In the genomic region with DNA sequence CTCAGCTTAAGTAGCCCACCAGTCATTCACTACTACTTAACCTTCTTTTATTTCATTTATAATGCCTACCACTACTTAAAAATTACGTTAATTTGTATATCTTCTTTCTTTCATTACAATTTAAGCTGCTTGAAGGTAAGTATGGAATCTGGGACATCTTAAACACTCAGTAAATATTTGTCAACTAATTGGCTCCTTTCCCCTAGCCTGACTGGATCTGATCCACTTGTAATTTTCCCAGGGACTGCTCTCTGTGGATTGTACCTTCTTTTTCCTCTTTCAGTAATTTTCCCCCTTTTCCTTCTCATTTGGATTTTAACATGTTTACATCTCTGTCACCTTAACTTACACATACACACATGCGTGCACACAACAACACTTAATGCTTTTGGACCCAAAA, we compare ENCODE assay signal across 1 cellular context.
TF ChIP-seq lines count a peak whose summit lies in the region.

No MANE protein-coding gene starts in this region.

TF ChIP-seq in GM23338, 12 proteins besides CTCF, POLR2A, EP300 and RAD21 (continued from another document):
- TF ChIP-seq, protein P1, sequence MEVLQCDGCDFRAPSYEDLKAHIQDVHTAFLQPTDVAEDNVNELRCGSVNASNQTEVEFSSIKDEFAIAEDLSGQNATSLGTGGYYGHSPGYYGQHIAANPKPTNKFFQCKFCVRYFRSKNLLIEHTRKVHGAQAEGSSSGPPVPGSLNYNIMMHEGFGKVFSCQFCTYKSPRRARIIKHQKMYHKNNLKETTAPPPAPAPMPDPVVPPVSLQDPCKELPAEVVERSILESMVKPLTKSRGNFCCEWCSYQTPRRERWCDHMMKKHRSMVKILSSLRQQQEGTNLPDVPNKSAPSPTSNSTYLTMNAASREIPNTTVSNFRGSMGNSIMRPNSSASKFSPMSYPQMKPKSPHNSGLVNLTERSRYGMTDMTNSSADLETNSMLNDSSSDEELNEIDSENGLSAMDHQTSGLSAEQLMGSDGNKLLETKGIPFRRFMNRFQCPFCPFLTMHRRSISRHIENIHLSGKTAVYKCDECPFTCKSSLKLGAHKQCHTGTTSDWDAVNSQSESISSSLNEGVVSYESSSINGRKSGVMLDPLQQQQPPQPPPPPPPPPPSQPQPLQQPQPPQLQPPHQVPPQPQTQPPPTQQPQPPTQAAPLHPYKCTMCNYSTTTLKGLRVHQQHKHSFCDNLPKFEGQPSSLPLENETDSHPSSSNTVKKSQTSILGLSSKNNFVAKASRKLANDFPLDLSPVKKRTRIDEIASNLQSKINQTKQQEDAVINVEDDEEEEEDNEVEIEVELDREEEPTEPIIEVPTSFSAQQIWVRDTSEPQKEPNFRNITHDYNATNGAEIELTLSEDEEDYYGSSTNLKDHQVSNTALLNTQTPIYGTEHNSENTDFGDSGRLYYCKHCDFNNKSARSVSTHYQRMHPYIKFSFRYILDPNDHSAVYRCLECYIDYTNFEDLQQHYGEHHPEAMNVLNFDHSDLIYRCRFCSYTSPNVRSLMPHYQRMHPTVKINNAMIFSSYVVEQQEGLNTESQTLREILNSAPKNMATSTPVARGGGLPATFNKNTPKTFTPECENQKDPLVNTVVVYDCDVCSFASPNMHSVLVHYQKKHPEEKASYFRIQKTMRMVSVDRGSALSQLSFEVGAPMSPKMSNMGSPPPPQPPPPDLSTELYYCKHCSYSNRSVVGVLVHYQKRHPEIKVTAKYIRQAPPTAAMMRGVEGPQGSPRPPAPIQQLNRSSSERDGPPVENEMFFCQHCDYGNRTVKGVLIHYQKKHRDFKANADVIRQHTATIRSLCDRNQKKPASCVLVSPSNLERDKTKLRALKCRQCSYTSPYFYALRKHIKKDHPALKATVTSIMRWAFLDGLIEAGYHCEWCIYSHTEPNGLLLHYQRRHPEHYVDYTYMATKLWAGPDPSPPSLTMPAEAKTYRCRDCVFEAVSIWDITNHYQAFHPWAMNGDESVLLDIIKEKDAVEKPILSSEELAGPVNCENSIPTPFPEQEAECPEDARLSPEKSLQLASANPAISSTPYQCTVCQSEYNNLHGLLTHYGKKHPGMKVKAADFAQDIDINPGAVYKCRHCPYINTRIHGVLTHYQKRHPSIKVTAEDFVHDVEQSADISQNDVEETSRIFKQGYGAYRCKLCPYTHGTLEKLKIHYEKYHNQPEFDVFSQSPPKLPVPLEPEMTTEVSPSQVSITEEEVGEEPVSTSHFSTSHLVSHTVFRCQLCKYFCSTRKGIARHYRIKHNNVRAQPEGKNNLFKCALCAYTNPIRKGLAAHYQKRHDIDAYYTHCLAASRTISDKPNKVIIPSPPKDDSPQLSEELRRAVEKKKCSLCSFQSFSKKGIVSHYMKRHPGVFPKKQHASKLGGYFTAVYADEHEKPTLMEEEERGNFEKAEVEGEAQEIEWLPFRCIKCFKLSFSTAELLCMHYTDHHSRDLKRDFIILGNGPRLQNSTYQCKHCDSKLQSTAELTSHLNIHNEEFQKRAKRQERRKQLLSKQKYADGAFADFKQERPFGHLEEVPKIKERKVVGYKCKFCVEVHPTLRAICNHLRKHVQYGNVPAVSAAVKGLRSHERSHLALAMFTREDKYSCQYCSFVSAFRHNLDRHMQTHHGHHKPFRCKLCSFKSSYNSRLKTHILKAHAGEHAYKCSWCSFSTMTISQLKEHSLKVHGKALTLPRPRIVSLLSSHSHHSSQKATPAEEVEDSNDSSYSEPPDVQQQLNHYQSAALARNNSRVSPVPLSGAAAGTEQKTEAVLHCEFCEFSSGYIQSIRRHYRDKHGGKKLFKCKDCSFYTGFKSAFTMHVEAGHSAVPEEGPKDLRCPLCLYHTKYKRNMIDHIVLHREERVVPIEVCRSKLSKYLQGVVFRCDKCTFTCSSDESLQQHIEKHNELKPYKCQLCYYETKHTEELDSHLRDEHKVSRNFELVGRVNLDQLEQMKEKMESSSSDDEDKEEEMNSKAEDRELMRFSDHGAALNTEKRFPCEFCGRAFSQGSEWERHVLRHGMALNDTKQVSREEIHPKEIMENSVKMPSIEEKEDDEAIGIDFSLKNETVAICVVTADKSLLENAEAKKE (CRISPR knock-in tag; IDR thresholded peaks at IDR 0.05), result no peak
- TF ChIP-seq, protein P2, sequence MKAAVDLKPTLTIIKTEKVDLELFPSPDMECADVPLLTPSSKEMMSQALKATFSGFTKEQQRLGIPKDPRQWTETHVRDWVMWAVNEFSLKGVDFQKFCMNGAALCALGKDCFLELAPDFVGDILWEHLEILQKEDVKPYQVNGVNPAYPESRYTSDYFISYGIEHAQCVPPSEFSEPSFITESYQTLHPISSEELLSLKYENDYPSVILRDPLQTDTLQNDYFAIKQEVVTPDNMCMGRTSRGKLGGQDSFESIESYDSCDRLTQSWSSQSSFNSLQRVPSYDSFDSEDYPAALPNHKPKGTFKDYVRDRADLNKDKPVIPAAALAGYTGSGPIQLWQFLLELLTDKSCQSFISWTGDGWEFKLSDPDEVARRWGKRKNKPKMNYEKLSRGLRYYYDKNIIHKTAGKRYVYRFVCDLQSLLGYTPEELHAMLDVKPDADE (IDR thresholded peaks at IDR 0.05), result no peak
- no peak for TF ChIP-seq ZNF114 (CRISPR knock-in tag; IDR thresholded peaks at IDR 0.05)
